Comparison of ENCODE assay signal across 11 cellular contexts in genomic region chr10:84820121-84820520, GRCh38.
A peak's percentile ranks its signal among the peaks of the same experiment; 100 is the strongest.
DNase-seq lines count a peak whose midpoint lies in the region; FAIRE-seq and TF ChIP-seq lines count a peak whose summit lies in the region.
"Had no signal": no experiment of that assay in that cellular context is flagged by ENCODE, and none has a peak within 500 bp of the region (broad histone marks: within the 10 kb centered on the region; RNA-seq: fewer than 3 reads in every experiment).

No MANE protein-coding gene starts in this region.

- no peak for FAIRE-seq in GM19239 (lab: Jason Lieb, UNC)

- H3K36me3 ChIP-seq in GM06990 (ENCODE audit: control insufficient read depth, insufficient read depth, low read length), result no peaks in the 10 kb centered on the region
- H3K36me3 ChIP-seq: thoracic aorta had no signal

- DNase-seq in GM06990 (ENCODE audit: extremely low read depth, insufficient read length), result no peak
- DNase-seq in NCI-H1694 treated with DMSO at 0.1 percent for 48 hours (lab: John Stamatoyannopoulos, UW), result peak; percentile 65
- DNase-seq in COLO668 (lab: John Stamatoyannopoulos, UW; ENCODE audit: unreplicated experiment), result no peak
- no peak for DNase-seq in GM19239 (ENCODE audit: insufficient read length, low spot score)
- no peak for DNase-seq in activated CD4-positive, alpha-beta T cell treated with anti-CD3 and anti-CD28 coated beads for 1 hour
- no peak for DNase-seq in HK-2 (ENCODE audit: unreplicated experiment)
- DNase-seq: activated CD4-positive, alpha-beta T cell treated with anti-CD3 and anti-CD28 coated beads, Interleukin-2, amount 50 U/mL, for 1 hour; erythroblast had no signal

- no peak overlapping the region for H3K27ac ChIP-seq in 22Rv1
- H3K27ac ChIP-seq in VCaP, result no peak overlapping the region
- H3K27ac ChIP-seq: thoracic aorta had no signal

- H3K4me3 ChIP-seq in GM06990 (replicated peaks; ENCODE audit: low read depth, low read length), result no peak overlapping the region
- H3K4me3 ChIP-seq: thoracic aorta had no signal

- no peaks in the 10 kb centered on the region; the same call in 1 of the 2 replicates for H3K27me3 ChIP-seq in GM06990 (replicated peaks; ENCODE audit: control insufficient read depth, insufficient read depth, low read length)

- TF ChIP-seq CTCF in 22Rv1 (IDR thresholded peaks at IDR 0.05) (peak; percentile 60), GM06990 (IDR thresholded peaks at IDR 0.05; ENCODE audit: insufficient read depth, low read length, poor library complexity, severe bottlenecking) (peak; percentile 28), VCaP (conservative IDR thresholded peaks at IDR 0.05) (peak; percentile 80)

Comparison
In these comparisons a context has a peak if more than half of its experiments do, and no peak if none do; other contexts are left out.
1. CTCF ChIP-seq: peak in every context shown above with its lines; median percentile 80 in VCaP; 60 in 22Rv1; 28 in GM06990.